Comparison of ENCODE assay signal across 9 cellular contexts in the genomic region with DNA sequence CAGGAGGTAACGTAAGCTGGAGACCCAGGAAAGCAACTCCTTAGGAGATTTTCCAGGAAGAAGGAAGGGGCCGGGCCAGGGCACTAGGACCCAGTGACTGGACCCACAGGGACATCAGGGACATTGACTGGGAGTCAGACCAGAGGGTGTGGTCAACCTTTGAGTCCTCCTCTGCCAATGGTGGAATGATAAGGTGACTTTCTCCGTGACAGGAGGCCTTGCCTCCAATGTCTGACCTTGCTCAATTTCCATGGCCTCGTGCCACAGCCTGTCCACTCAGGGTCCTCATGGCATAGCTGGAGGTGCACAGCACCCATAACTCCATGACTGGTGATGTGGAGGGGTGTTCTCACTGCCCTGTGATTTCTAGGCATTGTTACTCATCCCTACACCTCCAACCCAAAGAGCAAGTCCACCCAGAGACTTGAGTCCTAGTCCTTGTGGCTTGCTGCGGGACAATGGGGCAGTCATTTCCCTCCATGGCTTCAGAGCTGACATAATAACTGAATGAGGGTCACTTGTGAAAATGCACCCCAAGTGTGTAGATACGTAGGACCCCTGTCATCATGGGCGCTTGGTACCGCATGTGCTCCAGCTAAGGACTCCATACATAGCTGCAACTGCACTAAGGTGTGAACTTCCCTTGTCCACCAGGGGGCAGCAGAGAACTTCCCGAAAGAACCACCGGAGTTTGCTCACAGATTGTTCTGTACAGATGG. TPM values are rescaled to one million over a fixed set of nuclear protein-coding genes. Genes with fewer than 3 reads are reported as not detected.
DNase-seq lines count a peak whose midpoint lies in the region; ATAC-seq and TF ChIP-seq lines count a peak whose summit lies in the region.
"Had no signal": no experiment of that assay in that cellular context is flagged by ENCODE, and none has a peak within 500 bp of the region (broad histone marks: within the 10 kb centered on the region; RNA-seq: fewer than 3 reads in every experiment).

No MANE protein-coding gene starts in this region.

- intact Hi-C loops in left ventricle myocardium superior (cut with micrococcal nuclease) = no loop called here

- DNase-seq in GM12864 (ENCODE audit: low read depth) = peak; percentile 36
- DNase-seq in NCI-H1694 (lab: John Stamatoyannopoulos, UW) = peak; percentile 86
- DNase-seq in T-helper 1 cell = peak; percentile 40 to 75 (median 64)
- DNase-seq in amniotic stem cell (lab: John Stamatoyannopoulos, UW) = peak; percentile 84
- DNase-seq in left ventricle myocardium superior = peak; percentile 81
- DNase-seq in retina = peak; percentile 85

- no peak overlapping the region for H3K4me3 ChIP-seq in GM12864 (ENCODE audit: low read depth, low read length)
- H3K4me3 ChIP-seq: skin epidermis had no signal

- TF ChIP-seq CTCF in GM12864 (IDR thresholded peaks at IDR 0.05; ENCODE audit: low read depth, low read length, missing control alignments) = peak; percentile 89

- ATAC-seq in HG02759 (IDR thresholded peaks at IDR 0.05; ENCODE audit: unreplicated experiment) (peak; percentile 85), left ventricle myocardium superior (peak; percentile 96), GM21526 (IDR thresholded peaks at IDR 0.05; ENCODE audit: low FRiP score, unreplicated experiment) (no peak)

RNA-seq across cellular contexts. Expression of a gene that starts 4.1 kb away (rescaled TPM):
- not detected for total RNA-seq in left ventricle myocardium superior

RNA-seq across cellular contexts. Expression of a gene that starts 16.9 kb away (rescaled TPM):
- total RNA-seq in left ventricle myocardium superior = not detected

Comparison
In these comparisons a context has a peak if more than half of its experiments do, and no peak if none do; other contexts are left out.
1. DNase-seq: peak in every context shown above with its lines; median percentile 86 in NCI-H1694; 85 in retina; 84 in amniotic stem cell; 81 in left ventricle myocardium superior; 64 in T-helper 1 cell; 36 in GM12864.